18 cellular contexts compared by ENCODE assay signal in genomic region chr6:105259912-105260889, GRCh38.
DNase-seq lines count a peak whose midpoint lies in the region; ATAC-seq, FAIRE-seq and TF ChIP-seq lines count a peak whose summit lies in the region.
"Had no signal": no experiment of that assay in that cellular context is flagged by ENCODE, and none has a peak within 500 bp of the region (broad histone marks: within the 10 kb centered on the region; RNA-seq: fewer than 3 reads in every experiment).

No MANE protein-coding gene starts in this region.

- peaks cover 3% of the 10 kb centered on the region for H3K27me3 Mint-ChIP-seq in progenitor cell of endocrine pancreas

- H3K4me3 ChIP-seq in endothelial cell of umbilical vein (replicated peaks in 1 of 3; ENCODE audit: insufficient read depth in 1 of 3, low read depth in 1 of 3, low read length in 3 of 3) (no peak overlapping the region), transverse colon (no peak overlapping the region)

- no peak overlapping the region for H3K4me3 Mint-ChIP-seq in progenitor cell of endocrine pancreas (ENCODE audit: low read depth)
- H3K4me3 Mint-ChIP-seq: CD4-positive, alpha-beta T cell; central memory CD8-positive, alpha-beta T cell; natural killer cell treated with Interleukin-12 subunit alpha and Interleukin-12 subunit beta and Interleukin-15 and Interleukin-18, amount 100 ng/mL, for 72 hours; T-helper 17 cell had no signal

- H3K4me1 ChIP-seq in endothelial cell of umbilical vein (ENCODE audit: control insufficient read depth, extremely low read depth, insufficient read depth, low read length) (no peaks in the 10 kb centered on the region), transverse colon (no peaks in the 10 kb centered on the region)

- TF ChIP-seq CTCF in endothelial cell of umbilical vein (IDR thresholded peaks at IDR 0.05; ENCODE audit: extremely low read depth in 1 of 2, insufficient read depth in 1 of 2, low read depth in 1 of 2, low read length in 2 of 2): no peak
- no peak for TF ChIP-seq CTCF in progenitor cell of endocrine pancreas (IDR thresholded peaks at IDR 0.05; ENCODE audit: unreplicated experiment)
- no peak for TF ChIP-seq CTCF in transverse colon (IDR thresholded peaks at IDR 0.05)

- TF ChIP-seq POLR2A in endothelial cell of umbilical vein (IDR thresholded peaks at IDR 0.05; ENCODE audit: low read depth, low read length) (no peak), transverse colon (IDR thresholded peaks at IDR 0.05) (no peak)

- intact Hi-C loops in endothelial cell of umbilical vein (cut with micrococcal nuclease): loop anchor here (10.0 kb wide), 1 partner anchor 155 kb away; no protein-coding TSS in a partner anchor
- intact Hi-C loops in transverse colon (cut with DNase I; ENCODE audit: low total_unique reads): no loop called here

- DNase-seq in NCI-H2196 treated with DMSO at 0.1 percent for 48 hours (lab: John Stamatoyannopoulos, UW; ENCODE audit: unreplicated experiment) (peak; percentile 11), NCI-H2196 (lab: John Stamatoyannopoulos, UW; ENCODE audit: unreplicated experiment) (no peak), NCI-H345 treated with DMSO at 0.1 percent for 48 hours (lab: John Stamatoyannopoulos, UW; ENCODE audit: unreplicated experiment) (peak; percentile 57), endothelial cell of umbilical vein (ENCODE audit: low read depth, low spot score) (peak; percentile 27), progenitor cell of endocrine pancreas (ENCODE audit: low spot score, unreplicated experiment) (no peak), transverse colon (no peak)
- no peak for DNase-seq in stimulated activated naive CD4-positive, alpha-beta T cell (lab: John Stamatoyannopoulos, UW)
- DNase-seq: activated CD4-positive, alpha-beta T cell treated with anti-CD3 and anti-CD28 coated beads for 4 hours; CD4-positive, alpha-beta T cell; GDM1; left colon; NCI-H1694; T-helper 17 cell had no signal

- ATAC-seq in HG03520 (IDR thresholded peaks at IDR 0.05; ENCODE audit: unreplicated experiment): no peak
- ATAC-seq: left colon; natural killer cell treated with Interleukin-12 subunit alpha and Interleukin-12 subunit beta and Interleukin-15 and Interleukin-18, amount 100 ng/mL, for 72 hours; T-helper 17 cell had no signal

- no peaks in the 10 kb centered on the region for H3K79me2 ChIP-seq in endothelial cell of umbilical vein (ENCODE audit: control insufficient read depth, insufficient read depth, low read length)

- no peak for FAIRE-seq in endothelial cell of umbilical vein (lab: Jason Lieb, UNC)
- FAIRE-seq: A204.1 had no signal

- H3K36me3 Mint-ChIP-seq in progenitor cell of endocrine pancreas (ENCODE audit: insufficient read depth): no peaks in the 10 kb centered on the region
- H3K36me3 Mint-ChIP-seq: activated naive CD4-positive, alpha-beta T cell treated with anti-CD3 and anti-CD28 coated beads, Interleukin-2, amount 50 U/mL, for 72 hours; natural killer cell treated with Interleukin-12 subunit alpha and Interleukin-12 subunit beta and Interleukin-15 and Interleukin-18, amount 100 ng/mL, for 72 hours had no signal

- 63 to 78% methylated on average over 6 to 13 of the region's 13 CpGs for WGBS in transverse colon (ENCODE audit: low coverage in 1 of 2), 2 donors

- H3K9ac ChIP-seq in endothelial cell of umbilical vein (replicated peaks; ENCODE audit: extremely low read depth, insufficient read depth, low read length): no peak overlapping the region

- H3K27ac Mint-ChIP-seq in progenitor cell of endocrine pancreas: peak overlapping the region; percentile 12
- H3K27ac Mint-ChIP-seq: CD4-positive, alpha-beta T cell; natural killer cell treated with Interleukin-12 subunit alpha and Interleukin-12 subunit beta and Interleukin-15 and Interleukin-18, amount 100 ng/mL, for 72 hours; T-helper 17 cell had no signal

- H3K9me3 Mint-ChIP-seq in progenitor cell of endocrine pancreas (ENCODE audit: low read depth): peaks cover 3% of the 10 kb centered on the region
- H3K9me3 Mint-ChIP-seq: CD4-positive, alpha-beta T cell; central memory CD8-positive, alpha-beta T cell; natural killer cell treated with Interleukin-12 subunit alpha and Interleukin-12 subunit beta and Interleukin-15 and Interleukin-18, amount 100 ng/mL, for 72 hours had no signal

- H3K4me2 ChIP-seq in endothelial cell of umbilical vein (ENCODE audit: insufficient read depth, low read length): no peak overlapping the region

- in situ Hi-C loops in transverse colon (cut with MboI; ENCODE audit: low pct_ligation_motif_present in 1 of 4, low pct_unique_long_range_greater_than_20kb in 1 of 4, low sequenced_read_pairs in 3 of 4): no loop called here

- POLR2A ChIA-PET in endothelial cell of umbilical vein (lab: Charles Lee): no interaction called here

- H3K36me3 ChIP-seq in endothelial cell of umbilical vein (ENCODE audit: control insufficient read depth in 2 of 2, extremely low read depth in 1 of 2, insufficient read depth in 2 of 2, low read length in 2 of 2): no peaks in the 10 kb centered on the region
- no peaks in the 10 kb centered on the region for H3K36me3 ChIP-seq in transverse colon

- CTCF ChIA-PET in endothelial cell of umbilical vein (lab: Charles Lee): no interaction called here

- TF ChIP-seq EP300 in transverse colon (IDR thresholded peaks at IDR 0.05; ENCODE audit: low read depth): no peak

- H3K27me3 ChIP-seq in endothelial cell of umbilical vein (ENCODE audit: control insufficient read depth in 2 of 2, insufficient read depth in 2 of 2, low read length in 2 of 2): no peaks in the 10 kb centered on the region
- no peaks in the 10 kb centered on the region for H3K27me3 ChIP-seq in transverse colon

- H2AFZ ChIP-seq in endothelial cell of umbilical vein (ENCODE audit: low read depth, low read length): no peak overlapping the region

- H3K9me3 ChIP-seq in endothelial cell of umbilical vein (replicated peaks; ENCODE audit: control insufficient read depth, insufficient read depth, low read length): no peaks in the 10 kb centered on the region
- no peaks in the 10 kb centered on the region for H3K9me3 ChIP-seq in transverse colon

- no peaks in the 10 kb centered on the region for H3K9me1 ChIP-seq in endothelial cell of umbilical vein (replicated peaks; ENCODE audit: control insufficient read depth, extremely low read depth, insufficient read depth, low read length)

- BruUV-seq in endothelial cell of umbilical vein (replicated peaks; lab: Mats Ljungman, UMichigan): no TSS peak

- H3K27ac ChIP-seq in endothelial cell of umbilical vein (ENCODE audit: insufficient read depth, low read depth, low read length) (no peak overlapping the region), transverse colon (no peak overlapping the region)

- dilution Hi-C loops in endothelial cell of umbilical vein (cut with MboI; ENCODE audit: extremely low pct_ligation_motif_present, low sequenced_read_pairs): no loop called here

- H4K20me1 ChIP-seq in endothelial cell of umbilical vein (replicated peaks; ENCODE audit: control insufficient read depth, extremely low read depth, insufficient read depth, low read length): no peaks in the 10 kb centered on the region

- H3K4me1 Mint-ChIP-seq in progenitor cell of endocrine pancreas (ENCODE audit: low read depth): peaks cover 26% of the 10 kb centered on the region
- H3K4me1 Mint-ChIP-seq: central memory CD8-positive, alpha-beta T cell; T-helper 17 cell had no signal

TF ChIP-seq in endothelial cell of umbilical vein, 7 proteins besides CTCF, POLR2A, EP300 and RAD21:
- TF ChIP-seq EZH2 (IDR thresholded peaks at IDR 0.05; ENCODE audit: borderline replicate concordance, low read depth, low read length, severe bottlenecking) (no peak), FOS (IDR thresholded peaks at IDR 0.05; ENCODE audit: borderline replicate concordance, insufficient read depth, low read length) (no peak), MAX (IDR thresholded peaks at IDR 0.05; ENCODE audit: insufficient read depth, insufficient read length) (no peak), POLR2AphosphoS5 (IDR thresholded peaks at IDR 0.05; ENCODE audit: insufficient read depth, low read depth, low read length) (no peak), JUN (IDR thresholded peaks at IDR 0.05; ENCODE audit: borderline replicate concordance, insufficient read depth, insufficient read length, low read depth) (no peak), MYC (IDR thresholded peaks at IDR 0.05; ENCODE audit: low read depth, low read length) (no peak), GATA2 (IDR thresholded peaks at IDR 0.05; ENCODE audit: insufficient read depth, insufficient read length, low read depth, low read length) (no peak)

Comparison
In these comparisons a context has a peak if more than half of its experiments do, and no peak if none do; other contexts are left out.
1. DNase-seq: peak in NCI-H2196 treated with DMSO at 0.1 percent for 48 hours (single experiment), NCI-H345 treated with DMSO at 0.1 percent for 48 hours (single experiment) and endothelial cell of umbilical vein (single experiment); none in NCI-H2196 (single experiment), progenitor cell of endocrine pancreas (single experiment), stimulated activated naive CD4-positive, alpha-beta T cell (0 of 6) and transverse colon (single experiment).